Comparison of ENCODE assay signal across 10 cellular contexts in genomic region chr9:38018964-38019602, GRCh38. TPM values are rescaled to one million over a fixed set of nuclear protein-coding genes. Genes with fewer than 3 reads are reported as not detected.
DNase-seq lines count a peak whose midpoint lies in the region; ATAC-seq and TF ChIP-seq lines count a peak whose summit lies in the region.
"Had no signal": no experiment of that assay in that cellular context is flagged by ENCODE, and none has a peak within 500 bp of the region (broad histone marks: within the 10 kb centered on the region; RNA-seq: fewer than 3 reads in every experiment).

No MANE protein-coding gene starts in this region.

- ATAC-seq in left lung: peak; percentile 74

- H3K27ac Mint-ChIP-seq in brain: peak overlapping the region; percentile 82 to 98 (median 89)
- H3K27ac Mint-ChIP-seq: memory B cell had no signal

- peaks cover 46 to 84% of the 10 kb centered on the region in 2 donors for H3K4me1 ChIP-seq in left lung

- peaks cover 84% of the 10 kb centered on the region for H3K4me1 Mint-ChIP-seq in brain
- H3K4me1 Mint-ChIP-seq: memory B cell had no signal

- DNase-seq in NCI-H1417 (lab: John Stamatoyannopoulos, UW): peak; percentile 10 to 53 (median 19)
- no peak for DNase-seq in NCI-H1417 treated with DMSO at 0.1 percent for 48 hours (lab: John Stamatoyannopoulos, UW)
- peak in 1 of 2 donors; percentile 69 for DNase-seq in left lung
- peak; percentile 64 for DNase-seq in ureter (ENCODE audit: low spot score)
- no peak for DNase-seq in epidermal melanocyte (ENCODE audit: insufficient read length, low spot score)
- DNase-seq in RPMI8226: no peak
- DNase-seq in iPS-NIHi7 (ENCODE audit: extremely low spot score): no peak

- H3K27me3 ChIP-seq in left lung: no peaks in the 10 kb centered on the region

- H3K9me3 ChIP-seq in left lung: no peaks in the 10 kb centered on the region

- peak overlapping the region; percentile 28 to 70 (median 65) for H3K4me3 Mint-ChIP-seq in brain
- H3K4me3 Mint-ChIP-seq: memory B cell had no signal

- TF ChIP-seq CTCF in brain (conservative IDR thresholded peaks at IDR 0.05): no peak
- no peak for TF ChIP-seq CTCF in left lung (IDR thresholded peaks at IDR 0.05)

- no peaks in the 10 kb centered on the region for H3K9me3 Mint-ChIP-seq in brain
- H3K9me3 Mint-ChIP-seq: memory B cell had no signal

- peaks cover 9% of the 10 kb centered on the region for H3K36me3 Mint-ChIP-seq in brain
- H3K36me3 Mint-ChIP-seq: memory B cell had no signal

- no peak overlapping the region for H3K4me3 ChIP-seq in left lung

- H3K36me3 ChIP-seq in left lung: peaks cover 0 to 11% of the 10 kb centered on the region in 2 donors

- intact Hi-C loops in left lung (cut with DNase I): loop anchor here in 1 of 2 donors (10.0 kb wide), 1 partner anchor 84 kb away; no protein-coding TSS in a partner anchor

- peak overlapping the region; percentile 50 to 64 for H3K27ac ChIP-seq in left lung
- H3K27ac ChIP-seq: 22Rv1 had no signal

- H3K27me3 Mint-ChIP-seq in brain: peaks cover 6% of the 10 kb centered on the region

RNA-seq across cellular contexts. Expression of gene SHB, which starts 49.9 kb away (rescaled TPM):
- 37.4 TPM for polyA plus RNA-seq in brain (ENCODE audit: insufficient read depth, low read depth, low replicate concordance)
- total RNA-seq in left lung (10 to 100 TPM; 26.7 to 26.8 TPM), ureter (33.0 TPM)

Comparison
In these comparisons a context has a peak if more than half of its experiments do, and no peak if none do; other contexts are left out.
1. DNase-seq: peak in NCI-H1417 (3 of 3) and ureter (single experiment); none in NCI-H1417 treated with DMSO at 0.1 percent for 48 hours (single experiment), epidermal melanocyte (single experiment), RPMI8226 (single experiment) and iPS-NIHi7 (single experiment).